In the genomic region with DNA sequence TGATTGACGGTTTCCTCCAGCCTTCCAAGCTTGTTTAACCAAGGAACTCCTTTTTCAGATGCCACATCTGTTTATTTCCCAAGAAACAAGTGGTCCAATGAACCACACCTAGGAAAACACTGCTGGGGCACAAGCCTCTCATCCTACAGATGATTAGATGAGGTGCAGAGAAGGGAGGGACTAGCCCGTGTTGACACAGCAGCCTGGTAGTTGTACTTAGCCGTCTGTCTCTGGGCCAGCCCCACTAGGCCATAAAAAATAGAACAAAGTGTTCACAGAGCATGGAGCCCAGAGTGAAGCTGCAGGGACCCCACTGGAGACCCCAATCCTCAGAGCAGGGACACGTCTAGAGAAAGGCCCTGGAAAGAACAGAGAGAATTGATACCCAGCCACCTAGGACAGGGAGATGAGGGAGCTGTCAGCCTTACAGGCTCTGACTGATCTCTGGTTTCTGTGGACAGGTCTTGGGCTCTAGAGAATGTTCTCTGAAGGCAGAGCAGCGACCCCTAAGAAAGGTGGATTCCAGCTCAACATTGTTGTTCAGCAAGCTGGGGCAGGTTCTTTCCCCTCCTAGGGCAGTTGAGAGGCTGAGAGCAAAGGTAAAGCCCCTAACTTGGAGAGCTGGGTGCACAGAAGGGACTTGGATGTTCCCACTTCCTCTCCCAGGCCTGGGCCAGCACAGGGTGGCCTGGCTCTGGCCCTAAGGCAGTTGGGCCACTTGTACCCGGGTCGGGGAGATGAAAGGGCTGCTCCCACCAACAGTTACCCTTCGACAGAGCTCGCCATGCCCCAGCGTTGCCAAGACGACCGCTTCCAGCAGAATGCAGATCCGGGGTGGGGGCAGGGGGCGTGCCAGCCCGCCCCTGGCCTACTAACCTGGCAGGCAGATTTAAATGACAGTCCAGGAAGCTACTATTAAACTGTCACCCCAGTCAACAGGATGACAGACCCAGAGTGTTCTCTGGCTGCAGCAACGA, we compare ENCODE assay signal across 13 cellular contexts.
DNase-seq lines count a peak whose midpoint lies in the region; ATAC-seq and TF ChIP-seq lines count a peak whose summit lies in the region.
"Had no signal": no experiment of that assay in that cellular context is flagged by ENCODE, and none has a peak within 500 bp of the region (broad histone marks: within the 10 kb centered on the region; RNA-seq: fewer than 3 reads in every experiment).

No MANE protein-coding gene starts in this region.

- CTCF ChIA-PET in RWPE1 (lab: Yijun Ruan, JAX): interaction anchor here (1.1 kb wide), 1 partner anchor 97 kb away, joined by 3 read pairs; no protein-coding TSS in a partner anchor

- peak; percentile 38 for ATAC-seq in GM18907 (IDR thresholded peaks at IDR 0.05; ENCODE audit: unreplicated experiment)
- ATAC-seq in GM18909 (IDR thresholded peaks at IDR 0.05; ENCODE audit: poor library complexity, unreplicated experiment): no peak
- ATAC-seq: activated T-cell treated with anti-CD3 and anti-CD28 coated beads, Interleukin-2, amount 50 U/mL, for 4 hours had no signal

- POLR2A ChIA-PET in RWPE1 (lab: Yijun Ruan, JAX; ENCODE audit: low non-redundant PET): no interaction called here

- H3K4me3 ChIP-seq in iPS-15b (ENCODE audit: low read depth, low read length): no peak overlapping the region
- H3K4me3 ChIP-seq: SJCRH30 had no signal

- no peaks in the 10 kb centered on the region for H3K4me1 ChIP-seq in iPS-15b (ENCODE audit: control insufficient read depth, insufficient read depth, low read length)
- H3K4me1 ChIP-seq: parathyroid adenoma had no signal

- peaks cover 10% of the 10 kb centered on the region for H3K36me3 ChIP-seq in iPS-15b (ENCODE audit: control insufficient read depth, insufficient read depth, low read length)
- H3K36me3 ChIP-seq: SJCRH30 had no signal

- DNase-seq in RWPE1 (ENCODE audit: low spot score) (no peak), LoVo (ENCODE audit: low spot score) (no peak), NCI-H774 (lab: John Stamatoyannopoulos, UW) (no peak)
- DNase-seq in stimulated activated CD4-positive, alpha-beta T cell treated with anti-CD3 and anti-CD28 coated beads, Interleukin-15, amount 100 ng/mL, for 24 hours: no peak
- DNase-seq: activated T-cell treated with anti-CD3 and anti-CD28 coated beads, Interleukin-2, amount 50 U/mL, for 4 hours; DND-41; NCI-H1105; SJCRH30 had no signal

- H3K27ac ChIP-seq in C4-2B (peak overlapping the region; percentile 17), RWPE1 (peak overlapping the region; percentile 77)
- H3K27ac ChIP-seq: parathyroid adenoma, SJCRH30 had no signal

- H3K9me3 ChIP-seq in iPS-15b (ENCODE audit: control insufficient read depth, insufficient read depth, low read length): no peaks in the 10 kb centered on the region
- H3K9me3 ChIP-seq: SJCRH30 had no signal

- TF ChIP-seq CTCF in C4-2B (conservative IDR thresholded peaks at IDR 0.05) (no peak), RWPE1 (conservative IDR thresholded peaks at IDR 0.05; ENCODE audit: low read depth) (no peak)

- peak overlapping the region; percentile 54 for H3K9ac ChIP-seq in iPS-15b (ENCODE audit: low read depth, low read length)
- H3K9ac ChIP-seq: parathyroid adenoma had no signal

- no peaks in the 10 kb centered on the region for H3K27me3 ChIP-seq in iPS-15b (ENCODE audit: control insufficient read depth, insufficient read depth, low read length)
- H3K27me3 ChIP-seq: SJCRH30 had no signal
